33 cellular contexts compared by ENCODE assay signal in the genomic region with DNA sequence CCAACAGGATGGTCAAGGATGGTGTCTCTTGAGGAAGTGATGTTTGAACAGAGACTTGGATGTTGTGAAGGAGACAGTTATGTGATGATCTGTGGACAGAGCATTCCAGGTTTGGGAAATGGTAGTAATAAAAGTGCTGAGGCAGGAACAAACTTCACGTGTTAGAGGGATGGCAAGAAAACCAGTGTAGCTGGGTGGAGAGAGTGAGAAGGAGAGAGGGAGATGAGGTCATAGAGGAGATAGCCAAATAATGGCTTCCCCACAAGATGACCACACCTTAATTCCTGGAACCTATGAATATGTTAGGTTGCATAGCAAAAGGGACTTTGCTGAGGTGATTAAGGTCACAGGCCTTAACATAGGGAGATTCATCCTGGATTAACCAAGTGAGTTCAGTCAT.
"Had no signal": no experiment of that assay in that cellular context is flagged by ENCODE, and none has a peak within 500 bp of the region (broad histone marks: within the 10 kb centered on the region; RNA-seq: fewer than 3 reads in every experiment).

No MANE protein-coding gene starts in this region.

- H3K9ac ChIP-seq: KMS-11 had no signal

- ATAC-seq: Panc1, Right ventricle myocardium inferior, SK-N-SH treated with all-trans-retinoic acid at 6 μM for 48 hours had no signal

- H3K4me2 ChIP-seq: KMS-11, PC-9 had no signal

- FAIRE-seq: RCC 7860 had no signal

- H3K27me3 ChIP-seq: SJCRH30 had no signal

- H3K9me3 ChIP-seq: SJCRH30 had no signal

- H3K27ac ChIP-seq: KMS-11, PC-9, RWPE1, SJCRH30, SK-N-MC had no signal

- H2AFZ ChIP-seq: PC-9 had no signal

- DNase-seq: Karpas-422, MM.1S, MV-4-11, NCI-H1092, NCI-H1105, NCI-H1417 treated with DMSO at 0.1 percent for 48 hours, NCI-H146, NCI-H1694, NCI-H187, NCI-H1930, NCI-H2029 treated with DMSO at 0.1 percent for 48 hours, NCI-H2081 treated with DMSO at 0.1 percent for 48 hours, NCI-H2107, NCI-H2171, NCI-H226, NCI-H446 treated with DMSO at 0.1 percent for 48 hours, NCI-H510A, NCI-H524, NCI-H526, NCI-H69, NCI-H748 treated with DMSO at 0.1 percent for 48 hours, NCI-H82, PC-9, SHP77, SIG-M5, SJCRH30 had no signal

- H3K4me3 ChIP-seq: PC-9, SJCRH30, SK-N-MC had no signal

- H3K36me3 ChIP-seq: SJCRH30 had no signal

- H3K4me1 ChIP-seq: SJCRH30 had no signal
